ENCODE assay signal across 1 cellular context in genomic region chr13:40063743-40064142, GRCh38.
TF ChIP-seq lines count a peak whose summit lies in the region.

No MANE protein-coding gene starts in this region.

TF ChIP-seq in HepG2, 621 proteins besides CTCF, POLR2A, EP300 and RAD21 (continues in another document):
- TF ChIP-seq ZSCAN29 (CRISPR knock-in tag; conservative IDR thresholded peaks at IDR 0.05): 0 out of 2 replicates have a peak, but pooled peaks have one; percentile 18
- TF ChIP-seq GMEB1 (CRISPR knock-in tag; IDR thresholded peaks at IDR 0.05; ENCODE audit: borderline replicate concordance): no peak
- TF ChIP-seq ZNF317 (CRISPR knock-in tag; IDR thresholded peaks at IDR 0.05): peak; percentile 18; the same call in 1 of the 2 replicates
- TF ChIP-seq SIX1 (CRISPR knock-in tag; IDR thresholded peaks at IDR 0.05; ENCODE audit: borderline replicate concordance): 0 out of 2 replicates have a peak, but pooled peaks have one; percentile 29
- peak; percentile 21; the same call in 1 of the 2 replicates for TF ChIP-seq TCF7 (IDR thresholded peaks at IDR 0.05; ENCODE audit: low read depth)
- peak; percentile 90 for TF ChIP-seq ZNF263 (CRISPR knock-in tag; IDR thresholded peaks at IDR 0.05)
- TF ChIP-seq RERE (CRISPR knock-in tag; IDR thresholded peaks at IDR 0.05; ENCODE audit: low read depth): 0 out of 2 replicates have a peak, but pooled peaks have one; percentile 49
- TF ChIP-seq LBX2 (CRISPR knock-in tag; IDR thresholded peaks at IDR 0.05; ENCODE audit: borderline replicate concordance): no peak
- TF ChIP-seq PPARG (CRISPR knock-in tag; conservative IDR thresholded peaks at IDR 0.05): 0 out of 2 replicates have a peak, but pooled peaks have one; percentile 16
- TF ChIP-seq ZNF777 (CRISPR knock-in tag; IDR thresholded peaks at IDR 0.05): no peak
- TF ChIP-seq MXD3 (CRISPR knock-in tag; IDR thresholded peaks at IDR 0.05): no peak
- no peak for TF ChIP-seq BHLHE40 (IDR thresholded peaks at IDR 0.05; ENCODE audit: low read length)
- no peak for TF ChIP-seq ZNF780A (CRISPR knock-in tag; IDR thresholded peaks at IDR 0.05)
- no peak for TF ChIP-seq IRF2 (CRISPR knock-in tag; IDR thresholded peaks at IDR 0.05)
- 0 out of 2 replicates have a peak, but pooled peaks have one; percentile 26 for TF ChIP-seq ZNF292 (CRISPR knock-in tag; IDR thresholded peaks at IDR 0.05; ENCODE audit: borderline replicate concordance, low read depth)
- TF ChIP-seq USF2 (IDR thresholded peaks at IDR 0.05; ENCODE audit: low read depth, low read length): no peak
- peak; percentile 48; the same call in 1 of the 2 replicates for TF ChIP-seq USF2 (CRISPR knock-in tag; IDR thresholded peaks at IDR 0.05; ENCODE audit: borderline replicate concordance)
- TF ChIP-seq GTF3A (CRISPR knock-in tag; conservative IDR thresholded peaks at IDR 0.05): no peak
- TF ChIP-seq ZNF782 (CRISPR knock-in tag; IDR thresholded peaks at IDR 0.05; ENCODE audit: borderline replicate concordance): no peak
- TF ChIP-seq HMGXB4 (CRISPR knock-in tag; IDR thresholded peaks at IDR 0.05; ENCODE audit: borderline replicate concordance in 1 of 2, low read depth in 1 of 2): no peak
- TF ChIP-seq SOX13 (IDR thresholded peaks at IDR 0.05): no peak
- peak in 1 of 2 experiments; percentile 24; a peak in 1 of 4 replicates for TF ChIP-seq SOX13 (CRISPR knock-in tag; conservative IDR thresholded peaks at IDR 0.05 in 1 of 2, IDR thresholded peaks at IDR 0.05 in 1 of 2)
- TF ChIP-seq ARID3A (IDR thresholded peaks at IDR 0.05; ENCODE audit: low read depth, low read length): peak; percentile 27; the same call in 1 of the 2 replicates
- TF ChIP-seq ZGPAT (CRISPR knock-in tag; IDR thresholded peaks at IDR 0.05): 0 out of 2 replicates have a peak, but pooled peaks have one; percentile 22
- peak; percentile 46; the same call in 1 of the 2 replicates for TF ChIP-seq ZFX (CRISPR knock-in tag; IDR thresholded peaks at IDR 0.05; ENCODE audit: low read depth)
- TF ChIP-seq ZNF160 (CRISPR knock-in tag; IDR thresholded peaks at IDR 0.05): no peak
- 0 out of 2 replicates have a peak, but pooled peaks have one; percentile 47 for TF ChIP-seq HNRNPL (IDR thresholded peaks at IDR 0.05; ENCODE audit: low read depth, low read length)
- TF ChIP-seq SP5 (CRISPR knock-in tag; IDR thresholded peaks at IDR 0.05; ENCODE audit: borderline replicate concordance, low read depth): peak; percentile 93
- TF ChIP-seq AGO1 (IDR thresholded peaks at IDR 0.05; ENCODE audit: low read depth, low read length, poor library complexity, severe bottlenecking): no peak
- no peak for TF ChIP-seq SOX6 (IDR thresholded peaks at IDR 0.05)
- peak; percentile 33 for TF ChIP-seq SOX6 (CRISPR knock-in tag; IDR thresholded peaks at IDR 0.05)
- TF ChIP-seq TBL1XR1 (IDR thresholded peaks at IDR 0.05; ENCODE audit: borderline replicate concordance, low read length, partially characterized antibody): no peak
- peak; percentile 22; the same call in 1 of the 2 replicates for TF ChIP-seq SAP130 (CRISPR knock-in tag; IDR thresholded peaks at IDR 0.05; ENCODE audit: low read depth)
- no peak for TF ChIP-seq CHCHD3 (CRISPR knock-in tag; IDR thresholded peaks at IDR 0.05)
- 0 out of 2 replicates have a peak, but pooled peaks have one; percentile 4 for TF ChIP-seq NR2F2 (IDR thresholded peaks at IDR 0.05; ENCODE audit: borderline replicate concordance, low read depth)
- TF ChIP-seq PRDM10 (CRISPR knock-in tag; IDR thresholded peaks at IDR 0.05; ENCODE audit: low read depth): no peak
- peak; percentile 80; the same call in 1 of the 2 replicates for TF ChIP-seq TBX2 (CRISPR knock-in tag; IDR thresholded peaks at IDR 0.05; ENCODE audit: borderline replicate concordance)
- TF ChIP-seq MYC (CRISPR knock-in tag; IDR thresholded peaks at IDR 0.05; ENCODE audit: borderline replicate concordance): no peak
- peak; percentile 28; the same call in 1 of the 2 replicates for TF ChIP-seq CBFB (CRISPR knock-in tag; IDR thresholded peaks at IDR 0.05)
